ENCODE assay signal across 15 cellular contexts in the genomic region with DNA sequence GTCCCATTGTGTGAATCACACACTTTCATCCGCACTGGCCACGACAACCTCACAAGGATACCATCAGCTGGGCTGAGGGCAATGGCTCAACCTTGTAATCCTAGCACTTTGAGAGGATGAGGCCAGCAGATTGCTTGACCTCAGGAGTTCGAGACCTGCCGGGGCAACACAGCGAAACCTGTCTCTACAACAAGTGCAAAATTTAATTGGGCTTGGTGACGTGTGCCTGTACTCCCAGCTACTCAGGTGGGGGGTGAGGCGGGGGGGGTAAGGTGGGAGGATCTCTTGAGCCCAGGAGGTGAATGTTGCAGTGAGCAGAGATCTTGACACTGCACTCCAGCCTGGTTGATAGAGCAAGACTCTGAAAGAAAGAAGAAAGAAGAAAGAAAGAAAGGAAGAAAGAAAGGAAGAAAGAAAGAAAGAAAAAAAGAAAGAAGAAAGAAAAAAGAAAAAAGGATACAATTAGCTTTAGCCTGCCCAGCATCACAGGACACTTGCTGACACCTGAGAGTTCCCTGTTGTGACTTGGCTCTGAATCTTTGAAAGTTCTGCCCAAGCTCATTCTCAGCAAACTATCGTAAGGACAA. TPM values are rescaled to one million over a fixed set of nuclear protein-coding genes. Genes with fewer than 3 reads are reported as not detected.
DNase-seq lines count a peak whose midpoint lies in the region; ATAC-seq and TF ChIP-seq lines count a peak whose summit lies in the region.
"Had no signal": no experiment of that assay in that cellular context is flagged by ENCODE, and none has a peak within 500 bp of the region (broad histone marks: within the 10 kb centered on the region; RNA-seq: fewer than 3 reads in every experiment).

No MANE protein-coding gene starts in this region.

- no peaks in the 10 kb centered on the region for H3K79me2 ChIP-seq in trophoblast cell (ENCODE audit: control insufficient read depth, insufficient read depth, low read length, poor library complexity)

- H2BK120ac ChIP-seq in trophoblast cell (ENCODE audit: insufficient read depth, low read length, poor library complexity): no peak overlapping the region

- H4K12ac ChIP-seq in trophoblast cell (ENCODE audit: low read depth, low read length): no peak overlapping the region

- TF ChIP-seq CTCF in right atrium auricular region (IDR thresholded peaks at IDR 0.05) (no peak), heart left ventricle (IDR thresholded peaks at IDR 0.05) (no peak), WERI-Rb-1 (IDR thresholded peaks at IDR 0.05; ENCODE audit: low read depth, low read length) (no peak)

- no peaks in the 10 kb centered on the region for H3K79me1 ChIP-seq in trophoblast cell (ENCODE audit: low read length)

- H3K4me3 ChIP-seq in right atrium auricular region: no peak overlapping the region
- H3K4me3 ChIP-seq in heart left ventricle: no peak overlapping the region
- H3K4me3 ChIP-seq in WERI-Rb-1 (ENCODE audit: low read depth, low read length): no peak overlapping the region
- H3K4me3 ChIP-seq in trophoblast cell (ENCODE audit: low read depth, low read length): no peak overlapping the region
- H3K4me3 ChIP-seq: GM23248 had no signal

- H3K18ac ChIP-seq in trophoblast cell (ENCODE audit: low read length): no peak overlapping the region

- H3K4me2 ChIP-seq in trophoblast cell (ENCODE audit: low read length): no peak overlapping the region

- H3K4me1 ChIP-seq in right atrium auricular region: peaks cover 0 to 40% of the 10 kb centered on the region in 2 donors
- peaks cover 0 to 40% (median 17%) of the 10 kb centered on the region in 12 donors for H3K4me1 ChIP-seq in heart left ventricle
- H3K4me1 ChIP-seq in trophoblast cell (ENCODE audit: control insufficient read depth in 1 of 2, insufficient read depth in 2 of 2, low read length in 2 of 2): peaks cover 4 to 9% of the 10 kb centered on the region in 2 experiments
- H3K4me1 ChIP-seq: Caco-2 had no signal

- H3K36me3 ChIP-seq in right atrium auricular region (no peaks in the 10 kb centered on the region), heart left ventricle (no peaks in the 10 kb centered on the region), WERI-Rb-1 (no peaks in the 10 kb centered on the region), trophoblast cell (ENCODE audit: control insufficient read depth in 1 of 2, insufficient read depth in 2 of 2, low read length in 2 of 2) (no peaks in the 10 kb centered on the region)

- H2BK5ac ChIP-seq in trophoblast cell (ENCODE audit: low read depth, low read length, poor library complexity): no peak overlapping the region

- H3K23ac ChIP-seq in trophoblast cell (ENCODE audit: low read length): no peak overlapping the region

- no peak overlapping the region for H4K91ac ChIP-seq in trophoblast cell (ENCODE audit: low read depth, low read length)

- H2AFZ ChIP-seq in trophoblast cell (ENCODE audit: insufficient read depth, low read length, poor library complexity): no peak overlapping the region
- H2AFZ ChIP-seq: GM23248 had no signal

- H2BK12ac ChIP-seq in trophoblast cell (ENCODE audit: low read length): no peak overlapping the region

- H3K4ac ChIP-seq in trophoblast cell (ENCODE audit: low read depth, low read length): no peak overlapping the region

- no peak for DNase-seq in right atrium auricular region (ENCODE audit: low spot score)
- no peak for DNase-seq in heart left ventricle
- peak; percentile 34 for DNase-seq in WERI-Rb-1
- no peak for DNase-seq in trophoblast cell
- DNase-seq in NCI-H69 (lab: John Stamatoyannopoulos, UW): no peak
- no peak for DNase-seq in 8988T
- DNase-seq: ACHN; Caco-2; CD4-positive, alpha-beta T cell; GM23248 had no signal

- H2AK5ac ChIP-seq in trophoblast cell (ENCODE audit: low read length): no peak overlapping the region

- intact Hi-C loops in heart left ventricle (cut with DNase I): no loop called here

- H3K27me3 ChIP-seq in right atrium auricular region (no peaks in the 10 kb centered on the region), heart left ventricle (peaks cover 0 to 11% (median 0%) of the 10 kb centered on the region in 9 donors), WERI-Rb-1 (ENCODE audit: insufficient read depth, low read depth, severe bottlenecking) (no peaks in the 10 kb centered on the region), trophoblast cell (ENCODE audit: insufficient read depth, low read length) (peaks cover 37% of the 10 kb centered on the region)

- H3K27ac ChIP-seq in right atrium auricular region (peak overlapping the region; percentile 4 to 86), heart left ventricle (no peak overlapping the region), WERI-Rb-1 (no peak overlapping the region), trophoblast cell (ENCODE audit: low read depth, low read length) (no peak overlapping the region)
- H3K27ac ChIP-seq: C4-2B, GM23248 had no signal

- no peak overlapping the region for H4K8ac ChIP-seq in trophoblast cell (ENCODE audit: low read depth, low read length)

- ATAC-seq in heart left ventricle (no peak), HG02798 (IDR thresholded peaks at IDR 0.05; ENCODE audit: poor library complexity, unreplicated experiment) (no peak)
- ATAC-seq: HCT116, HepG2 had no signal

- no peak for TF ChIP-seq POLR2A in heart left ventricle (IDR thresholded peaks at IDR 0.05)

- H3K9me3 ChIP-seq in right atrium auricular region (no peaks in the 10 kb centered on the region), heart left ventricle (no peaks in the 10 kb centered on the region), WERI-Rb-1 (ENCODE audit: severe bottlenecking) (no peaks in the 10 kb centered on the region), trophoblast cell (ENCODE audit: insufficient read depth, low read depth, low read length) (peaks cover 12% of the 10 kb centered on the region)
- H3K9me3 ChIP-seq: Caco-2 had no signal

- H3K9ac ChIP-seq in trophoblast cell (ENCODE audit: low read length): peak overlapping the region; percentile 38
- H3K9ac ChIP-seq: GM23248 had no signal

- WGBS in heart left ventricle, 4 donors: 77 to 92% (median 89%) methylated on average over 7 to 8 of the region's 8 CpGs
- WGBS in trophoblast cell (ENCODE audit: extremely low coverage, insufficient coverage, insufficient read length): no CpG with 5 or more reads among the region's 8 CpGs

- H3K14ac ChIP-seq in trophoblast cell (ENCODE audit: low read length): no peak overlapping the region

RNA-seq across cellular contexts. Expression of gene MT1E, which starts 5.2 kb away (rescaled TPM):
- total RNA-seq in right atrium auricular region: 100 to 1,000 TPM; 129 to 210 TPM
- 100 to 1,000 TPM in 5 of 9 donors, 10 to 100 TPM in 4; 64.8 to 192 (median 103) TPM for total RNA-seq in heart left ventricle
- 100 to 1,000 TPM in 1 of 2 donors, 10 to 100 TPM in 1; 33.3 to 172 TPM for polyA plus RNA-seq in heart left ventricle
- 64.0 and 71.5 TPM in 2 replicates for polyA plus RNA-seq in trophoblast cell (2013)

RNA-seq across cellular contexts. Expression of gene MT2A, which starts 12.0 kb away (rescaled TPM):
- total RNA-seq in right atrium auricular region (100 to 1,000 TPM in 1 of 2 donors, 10 to 100 TPM in 1; 33.3 to 118 TPM), heart left ventricle (100 to 1,000 TPM in 6 of 9 donors, 10 to 100 TPM in 3; 44.3 to 318 (median 125) TPM)
- polyA plus RNA-seq in heart left ventricle: 100 to 1,000 TPM; 105 to 299 TPM
- polyA plus RNA-seq in trophoblast cell (2013): 236 and 279 TPM in 2 replicates

RNA-seq across cellular contexts. Expression of gene MT1M, which starts 12.1 kb away (rescaled TPM):
- total RNA-seq in right atrium auricular region (1 to 10 TPM; 5.2 to 9.9 TPM), heart left ventricle (10 to 100 TPM in 1 of 9 donors, 1 to 10 TPM in 6, under 1 TPM in 2; 0.61 to 16.2 (median 2.2) TPM)
- 10 to 100 TPM in 1 of 2 donors, 1 to 10 TPM in 1; 7.4 to 11.2 TPM for polyA plus RNA-seq in heart left ventricle
- 0.70 and 1.2 TPM in 2 replicates for polyA plus RNA-seq in trophoblast cell (2013)
- total RNA-seq: Caco-2; CD4-positive, alpha-beta T cell had no signal
- polyA plus RNA-seq: HepG2 had no signal

RNA-seq across cellular contexts. Expression of gene MT1A, which starts 18.1 kb away (rescaled TPM):
- total RNA-seq in right atrium auricular region (10 to 100 TPM in 1 of 2 donors, not detected in 1; 30.0 TPM), heart left ventricle (10 to 100 TPM in 2 of 9 donors, 1 to 10 TPM in 6, under 1 TPM in 1; 0.92 to 30.1 (median 3.3) TPM)
- polyA plus RNA-seq in heart left ventricle: 10 to 100 TPM in 1 of 2 donors, 1 to 10 TPM in 1; 8.4 to 43.3 TPM
- polyA plus RNA-seq in trophoblast cell (2013): 0.33 and 0.39 TPM in 2 replicates
- total RNA-seq: CD4-positive, alpha-beta T cell; GM23248 had no signal
- polyA plus RNA-seq: BJ had no signal

RNA-seq across cellular contexts. Expression of gene MT3, which starts 31.1 kb away (rescaled TPM):
- not detected for total RNA-seq in right atrium auricular region
- total RNA-seq in heart left ventricle: 1 to 10 TPM in 8 of 9 donors, not detected in 1; 1.3 to 6.9 (median 3.7) TPM
- polyA plus RNA-seq in heart left ventricle: 10 to 100 TPM in 1 of 2 donors, 1 to 10 TPM in 1; 2.3 to 20.0 TPM
- not detected in 2 replicates for polyA plus RNA-seq in trophoblast cell (2013)
- total RNA-seq: Caco-2, GM23248, HepG2 had no signal
- polyA plus RNA-seq: BJ, GM23248, HepG2 had no signal

Comparison
In these comparisons a context has a peak if more than half of its experiments do, and no peak if none do; other contexts are left out.
1. H3K27ac ChIP-seq: peak in right atrium auricular region (2 of 2); none in heart left ventricle (0 of 12), WERI-Rb-1 (single experiment) and trophoblast cell (single experiment).